13 cellular contexts compared by ENCODE assay signal in genomic region chr4:6761540-6762243, GRCh38. TPM values are rescaled to one million over a fixed set of nuclear protein-coding genes. Genes with fewer than 3 reads are reported as not detected.
DNase-seq lines count a peak whose midpoint lies in the region; ATAC-seq and TF ChIP-seq lines count a peak whose summit lies in the region.
"Had no signal": no experiment of that assay in that cellular context is flagged by ENCODE, and none has a peak within 500 bp of the region (broad histone marks: within the 10 kb centered on the region; RNA-seq: fewer than 3 reads in every experiment).

No MANE protein-coding gene starts in this region.

- peak overlapping the region; percentile 48 for H3K4me3 Mint-ChIP-seq in activated naive CD8-positive, alpha-beta T cell treated with anti-CD3 and anti-CD28 coated beads, Interleukin-2, amount 10 ng/mL, durations not matched to agents 7 days and 5 days
- H3K4me3 Mint-ChIP-seq: activated CD4-positive, alpha-beta T cell treated with anti-CD3 and anti-CD28 coated beads, Interleukin-2, amount 10 ng/mL, durations not matched to agents 24 days and 14 days had no signal

- DNase-seq in NCI-H2227 treated with DMSO at 0.1 percent for 48 hours (lab: John Stamatoyannopoulos, UW): peak; percentile 19
- no peak for DNase-seq in activated naive CD8-positive, alpha-beta T cell treated with anti-CD3 and anti-CD28 coated beads, Interleukin-2, amount 10 ng/mL, durations not matched to agents 7 days and 5 days
- peak in 40 of 51 donors; percentile 17 to 82 (median 58) for DNase-seq in hypothalamus (lab: John Stamatoyannopoulos, UW)
- no peak for DNase-seq in sciatic nerve (ENCODE audit: low spot score)
- no peak for DNase-seq in NCI-H2107 (lab: John Stamatoyannopoulos, UW)
- no peak for DNase-seq in activated gamma-delta T cell (lab: John Stamatoyannopoulos, UW)
- DNase-seq in mucosa of gallbladder (ENCODE audit: low spot score): no peak
- no peak for DNase-seq in left ventricle myocardium inferior
- DNase-seq: activated CD4-positive, alpha-beta T cell treated with anti-CD3 and anti-CD28 coated beads, Interleukin-2, amount 10 ng/mL, durations not matched to agents 24 days and 14 days; cortex of kidney; NCI-H1694 had no signal

- peaks cover 9% of the 10 kb centered on the region for H3K4me1 Mint-ChIP-seq in activated naive CD8-positive, alpha-beta T cell treated with anti-CD3 and anti-CD28 coated beads, Interleukin-2, amount 10 ng/mL, durations not matched to agents 7 days and 5 days

- intact Hi-C loops in sciatic nerve (cut with DNase I) (no loop called here), left ventricle myocardium inferior (cut with micrococcal nuclease) (no loop called here)

- H3K36me3 ChIP-seq in left ventricle myocardium inferior: no peaks in the 10 kb centered on the region

- POLR2A ChIA-PET in activated naive CD8-positive, alpha-beta T cell treated with anti-CD3 and anti-CD28 coated beads, Interleukin-2, amount 10 ng/mL, durations not matched to agents 7 days and 5 days (lab: Charles Lee): interaction anchor here (0.6 kb wide), 2 partner anchors 18 to 1208 kb away, joined by 3 to 4 read pairs; no protein-coding TSS in a partner anchor

- H3K9me3 Mint-ChIP-seq in activated naive CD8-positive, alpha-beta T cell treated with anti-CD3 and anti-CD28 coated beads, Interleukin-2, amount 10 ng/mL, durations not matched to agents 7 days and 5 days: no peaks in the 10 kb centered on the region
- H3K9me3 Mint-ChIP-seq: activated CD4-positive, alpha-beta T cell treated with anti-CD3 and anti-CD28 coated beads, Interleukin-2, amount 10 ng/mL, durations not matched to agents 24 days and 14 days; CD8-positive, alpha-beta memory T cell had no signal

- H3K36me3 Mint-ChIP-seq in activated naive CD8-positive, alpha-beta T cell treated with anti-CD3 and anti-CD28 coated beads, Interleukin-2, amount 10 ng/mL, durations not matched to agents 7 days and 5 days: no peaks in the 10 kb centered on the region
- H3K36me3 Mint-ChIP-seq: CD8-positive, alpha-beta memory T cell had no signal

- H3K4me3 ChIP-seq in left ventricle myocardium inferior: no peak overlapping the region

- H3K9me3 ChIP-seq in left ventricle myocardium inferior (replicated peaks): no peaks in the 10 kb centered on the region

- H3K27me3 Mint-ChIP-seq in activated naive CD8-positive, alpha-beta T cell treated with anti-CD3 and anti-CD28 coated beads, Interleukin-2, amount 10 ng/mL, durations not matched to agents 7 days and 5 days: no peaks in the 10 kb centered on the region

- H3K27me3 ChIP-seq in left ventricle myocardium inferior (ENCODE audit: low read depth): no peaks in the 10 kb centered on the region

- TF ChIP-seq CTCF in left ventricle myocardium inferior (IDR thresholded peaks at IDR 0.05; ENCODE audit: borderline replicate concordance): no peak

- ATAC-seq in activated naive CD8-positive, alpha-beta T cell treated with anti-CD3 and anti-CD28 coated beads, Interleukin-2, amount 10 ng/mL, durations not matched to agents 7 days and 5 days (ENCODE audit: low read depth): peak; percentile 44
- ATAC-seq in sciatic nerve: peak; percentile 52
- ATAC-seq: foreskin keratinocyte had no signal

- peak overlapping the region; percentile 9 for H3K27ac Mint-ChIP-seq in activated naive CD8-positive, alpha-beta T cell treated with anti-CD3 and anti-CD28 coated beads, Interleukin-2, amount 10 ng/mL, durations not matched to agents 7 days and 5 days
- H3K27ac Mint-ChIP-seq: activated CD4-positive, alpha-beta T cell treated with anti-CD3 and anti-CD28 coated beads, Interleukin-2, amount 10 ng/mL, durations not matched to agents 24 days and 14 days had no signal

- no peak overlapping the region for H3K27ac ChIP-seq in left ventricle myocardium inferior (replicated peaks)
- H3K27ac ChIP-seq: foreskin keratinocyte had no signal

- peaks cover 6% of the 10 kb centered on the region for H3K4me1 ChIP-seq in left ventricle myocardium inferior

RNA-seq across cellular contexts. Expression of gene KIAA0232, which starts 20.8 kb away (rescaled TPM):
- 10 to 100 TPM; 21.5 to 23.9 TPM for total RNA-seq in activated naive CD8-positive, alpha-beta T cell treated with anti-CD3 and anti-CD28 coated beads, Interleukin-2, amount 10 ng/mL, durations not matched to agents 7 days and 5 days
- total RNA-seq in sciatic nerve (46.7 TPM), mucosa of gallbladder (35.0 TPM), left ventricle myocardium inferior (82.5 TPM)

RNA-seq across cellular contexts. Expression of gene BLOC1S4, which starts 45.7 kb away (rescaled TPM):
- total RNA-seq in activated naive CD8-positive, alpha-beta T cell treated with anti-CD3 and anti-CD28 coated beads, Interleukin-2, amount 10 ng/mL, durations not matched to agents 7 days and 5 days: 10 to 100 TPM; 23.9 to 24.3 TPM
- total RNA-seq in sciatic nerve: 9.7 TPM
- total RNA-seq in mucosa of gallbladder: 18.1 TPM
- 7.1 TPM for total RNA-seq in left ventricle myocardium inferior

RNA-seq across cellular contexts. Expression of gene MRFAP1L1, which starts 52.0 kb away (rescaled TPM):
- 10 to 100 TPM; 74.6 to 80.0 TPM for total RNA-seq in activated naive CD8-positive, alpha-beta T cell treated with anti-CD3 and anti-CD28 coated beads, Interleukin-2, amount 10 ng/mL, durations not matched to agents 7 days and 5 days
- total RNA-seq in sciatic nerve (46.0 TPM), mucosa of gallbladder (51.2 TPM), left ventricle myocardium inferior (41.5 TPM)

Comparison
In these comparisons a context has a peak if more than half of its experiments do, and no peak if none do; other contexts are left out.
1. DNase-seq: peak in NCI-H2227 treated with DMSO at 0.1 percent for 48 hours (single experiment) and hypothalamus (40 of 51); none in activated naive CD8-positive, alpha-beta T cell treated with anti-CD3 and anti-CD28 coated beads, Interleukin-2, amount 10 ng/mL, durations not matched to agents 7 days and 5 days (single experiment), sciatic nerve (single experiment), NCI-H2107 (single experiment), activated gamma-delta T cell (single experiment), mucosa of gallbladder (single experiment) and left ventricle myocardium inferior (single experiment).